ENCODE assay signal across 7 cellular contexts in genomic region chr5:167857321-167857720, GRCh38.
"Had no signal": no experiment of that assay in that cellular context is flagged by ENCODE, and none has a peak within 500 bp of the region (broad histone marks: within the 10 kb centered on the region; RNA-seq: fewer than 3 reads in every experiment).

No MANE protein-coding gene starts in this region.

- H2AFZ ChIP-seq: GM23338 had no signal

- H3K4me3 ChIP-seq: GM23338 had no signal

- FAIRE-seq: H1, H54, HepG2 had no signal

- ATAC-seq: GM23338, HepG2 had no signal

- H3K27ac ChIP-seq: HL-60 had no signal

- DNase-seq: H9, HCEC 1CT had no signal

- H3K4me2 ChIP-seq: GM23338 had no signal
